9 cellular contexts compared by ENCODE assay signal in the genomic region with DNA sequence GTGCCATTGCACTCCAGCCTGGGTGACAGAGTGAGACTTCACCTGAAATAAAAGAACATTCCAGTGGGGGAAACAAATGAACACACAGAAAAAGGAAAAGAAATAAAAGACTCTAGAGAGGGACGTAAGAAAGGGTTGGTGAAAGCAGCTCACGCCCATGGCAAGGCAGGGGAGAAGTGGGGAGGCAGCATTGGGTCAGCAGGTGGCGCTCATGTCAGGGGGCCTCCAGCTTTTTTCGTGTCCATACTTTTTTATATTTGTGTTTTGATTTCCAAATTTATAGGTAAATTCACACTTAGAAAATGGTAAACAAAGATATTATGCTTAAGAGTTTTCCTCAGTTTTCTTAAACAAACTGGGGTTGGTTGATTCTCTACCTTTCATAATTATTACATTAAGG. TPM values are rescaled to one million over a fixed set of nuclear protein-coding genes. Genes with fewer than 3 reads are reported as not detected.
DNase-seq lines count a peak whose midpoint lies in the region; ATAC-seq, FAIRE-seq and TF ChIP-seq lines count a peak whose summit lies in the region.
"Had no signal": no experiment of that assay in that cellular context is flagged by ENCODE, and none has a peak within 500 bp of the region (broad histone marks: within the 10 kb centered on the region; RNA-seq: fewer than 3 reads in every experiment).

No MANE protein-coding gene starts in this region.

- peak; percentile 80 for TF ChIP-seq CTCF in DND-41 (IDR thresholded peaks at IDR 0.05; ENCODE audit: borderline replicate concordance, extremely low read depth, low read length, poor library complexity, severe bottlenecking)
- peak; percentile 75 for TF ChIP-seq CTCF in fibroblast of villous mesenchyme (IDR thresholded peaks at IDR 0.05; ENCODE audit: insufficient read depth, low read depth, low read length)

- ATAC-seq in DND-41 (ENCODE audit: insufficient read depth, low read depth), result 0 out of 3 replicates have a peak, but pooled peaks have one; percentile 53
- ATAC-seq in HG03571 (IDR thresholded peaks at IDR 0.05; ENCODE audit: unreplicated experiment), result no peak

- no peak for FAIRE-seq in small intestine (lab: Jason Lieb, UNC)

- DNase-seq in DND-41 (peak; percentile 49), M059J (ENCODE audit: low read depth) (peak; percentile 15), fibroblast of villous mesenchyme (ENCODE audit: low read depth) (peak; percentile 25), small intestine (peak; percentile 10), ureter (ENCODE audit: low spot score) (no peak), DMS79 treated with DMSO at 0.1 percent for 48 hours (lab: John Stamatoyannopoulos, UW) (no peak)
- peak; percentile 40 for DNase-seq in activated CD8-positive, alpha-beta memory T cell treated with anti-CD3 and anti-CD28 coated beads, Interleukin-2, amount 50 U/mL, for 4 hours

- no peak overlapping the region for H3K9ac ChIP-seq in DND-41 (ENCODE audit: low read depth, low read length)

- 69 to 82% (median 79%) methylated on average over 4 of the region's 4 CpGs for WGBS in small intestine, 3 donors

- no peaks in the 10 kb centered on the region for H3K79me2 ChIP-seq in DND-41 (ENCODE audit: insufficient read depth, low read length)

- H3K9me3 ChIP-seq in DND-41 (ENCODE audit: insufficient read depth, low read length, severe bottlenecking) (no peaks in the 10 kb centered on the region), small intestine (ENCODE audit: control insufficient read depth, low read depth) (no peaks in the 10 kb centered on the region)
- H3K9me3 ChIP-seq: neutrophil had no signal

- H3K27ac ChIP-seq in DND-41 (ENCODE audit: low read length) (no peak overlapping the region), small intestine (ENCODE audit: low read depth in 1 of 2, low read length in 1 of 2) (no peak overlapping the region)
- H3K27ac ChIP-seq: neutrophil had no signal

- H3K27me3 ChIP-seq in DND-41 (ENCODE audit: insufficient read depth, low read length, poor library complexity) (no peaks in the 10 kb centered on the region), small intestine (ENCODE audit: control insufficient read depth in 2 of 2, insufficient read depth in 2 of 2, low read length in 2 of 2) (no peaks in the 10 kb centered on the region)
- H3K27me3 ChIP-seq: neutrophil had no signal

- no peak overlapping the region for H3K4me2 ChIP-seq in DND-41 (ENCODE audit: insufficient read depth, low read length)

- no peak overlapping the region for H2AFZ ChIP-seq in DND-41 (ENCODE audit: low read depth, low read length)

- H3K4me3 ChIP-seq in DND-41 (ENCODE audit: low read depth in 1 of 2, low read length in 2 of 2) (no peak overlapping the region), fibroblast of villous mesenchyme (ENCODE audit: low read depth, low read length) (no peak overlapping the region), small intestine (ENCODE audit: low read depth in 1 of 2, low read length in 2 of 2) (no peak overlapping the region)

- H3K4me1 ChIP-seq in DND-41 (ENCODE audit: insufficient read depth, low read length) (no peaks in the 10 kb centered on the region), small intestine (ENCODE audit: control insufficient read depth in 2 of 2, insufficient read depth in 1 of 2, low read depth in 1 of 2, low read length in 1 of 2) (no peaks in the 10 kb centered on the region)

- peaks cover 72% of the 10 kb centered on the region for H3K36me3 ChIP-seq in DND-41 (ENCODE audit: insufficient read depth, low read length)
- H3K36me3 ChIP-seq in small intestine (ENCODE audit: control insufficient read depth in 2 of 2, insufficient read depth in 2 of 2, low read length in 2 of 2), result peaks cover 21 to 35% of the 10 kb centered on the region in 2 donors

- H4K20me1 ChIP-seq in DND-41 (ENCODE audit: insufficient read depth, low read length), result no peaks in the 10 kb centered on the region

RNA-seq across cellular contexts. Expression of a gene that starts 45.5 kb away (rescaled TPM):
- 14.2 and 22.7 TPM in 2 replicates for total RNA-seq in M059J (2014; rRNA removed; shearing (Covaris generic))
- total RNA-seq in fibroblast of villous mesenchyme (39.9 and 55.3 TPM in 2 replicates), ureter (98.5 TPM)
- polyA plus RNA-seq in small intestine, result 10 to 100 TPM; 15.9 to 21.5 (median 16.2) TPM

Comparison
In these comparisons a context has a peak if more than half of its experiments do, and no peak if none do; other contexts are left out.
1. DNase-seq: peak in DND-41 (single experiment), M059J (single experiment), activated CD8-positive, alpha-beta memory T cell treated with anti-CD3 and anti-CD28 coated beads, Interleukin-2, amount 50 U/mL, for 4 hours (single experiment), fibroblast of villous mesenchyme (single experiment) and small intestine (single experiment); none in ureter (single experiment) and DMS79 treated with DMSO at 0.1 percent for 48 hours (single experiment).